In genomic region chr17:77540975-77541374, GRCh38 we compare ENCODE assay signal across 28 cellular contexts.
A peak's percentile ranks its signal among the peaks of the same experiment; 100 is the strongest.
DNase-seq lines count a peak whose midpoint lies in the region; ATAC-seq and TF ChIP-seq lines count a peak whose summit lies in the region.
"Had no signal": no experiment of that assay in that cellular context is flagged by ENCODE, and none has a peak within 500 bp of the region (broad histone marks: within the 10 kb centered on the region; RNA-seq: fewer than 3 reads in every experiment).

No MANE protein-coding gene starts in this region.

- peak overlapping the region; percentile 8; the same call in 1 of the 2 replicates for H3K4me3 ChIP-seq in HUES64 (ENCODE audit: low read length)
- no peak overlapping the region for H3K4me3 ChIP-seq in foreskin fibroblast (ENCODE audit: low read depth in 1 of 2, low read length in 2 of 2)
- H3K4me3 ChIP-seq: GM12878, pancreas, smooth muscle cell had no signal

- DNase-seq in CD14-positive monocyte (ENCODE audit: low spot score) = peak; percentile 14
- DNase-seq in mesothelial cell of epicardium (ENCODE audit: low spot score in 2 of 2, unreplicated experiment in 2 of 2) = no peak
- no peak for DNase-seq in foreskin fibroblast
- DNase-seq in NCI-H2227 (lab: John Stamatoyannopoulos, UW; ENCODE audit: unreplicated experiment) = no peak
- DNase-seq in NCI-H226 = no peak
- DNase-seq: activated CD4-positive, alpha-beta T cell treated with anti-CD3 and anti-CD28 coated beads for 4 hours; activated CD8-positive, alpha-beta memory T cell treated with anti-CD3 and anti-CD28 coated beads for 24 hours; activated gamma-delta T cell; activated T-cell treated with anti-CD3 and anti-CD28 coated beads, Interleukin-2, amount 50 U/mL, for 1 hour; COR-L47; DND-41; left ventricle myocardium superior; midbrain; naive thymus-derived CD4-positive, alpha-beta T cell; NCI-H1092 treated with DMSO at 0.1 percent for 48 hours; NCI-H187 treated with DMSO at 0.1 percent for 48 hours; NCI-H2227 treated with DMSO at 0.1 percent for 48 hours; NCI-H774; pancreas; PC-3; trophoblast cell had no signal

- peak overlapping the region; percentile 3; the same call in 1 of the 2 replicates for H3K27ac ChIP-seq in HUES64 (ENCODE audit: low read depth, low read length)
- H3K27ac ChIP-seq: pancreas had no signal

- H3K9ac ChIP-seq in HUES64 (ENCODE audit: low read depth, low read length) = peak overlapping the region; percentile 13; the same call in 1 of the 2 replicates

- H3K36me3 Mint-ChIP-seq in CD14-positive monocyte = no peaks in the 10 kb centered on the region
- no peaks in the 10 kb centered on the region for H3K36me3 Mint-ChIP-seq in brain
- H3K36me3 Mint-ChIP-seq in mesothelial cell of epicardium = no peaks in the 10 kb centered on the region
- H3K36me3 Mint-ChIP-seq: naive thymus-derived CD4-positive, alpha-beta T cell had no signal

- peak overlapping the region in 1 of 2 donors; percentile 10 for H3K4me3 Mint-ChIP-seq in CD14-positive monocyte
- H3K4me3 Mint-ChIP-seq in brain = peak overlapping the region in 2 of 5 experiments; percentile 41 to 62
- H3K4me3 Mint-ChIP-seq in mesothelial cell of epicardium = peak overlapping the region; percentile 5
- H3K4me3 Mint-ChIP-seq: B cell; naive thymus-derived CD4-positive, alpha-beta T cell; T-helper 2 cell treated with Interferon-gamma antibody and Interleukin-4, amounts not matched to agents 5 μg/mL and 100 μg/mL, for 36 hours had no signal

- WGBS in HUES64 = 9% methylated on average over 15 of the region's 15 CpGs

- H3K9me3 ChIP-seq in HUES64 (ENCODE audit: insufficient read depth, low read depth, low read length) = no peaks in the 10 kb centered on the region
- H3K9me3 ChIP-seq: pancreas had no signal

- H3K4me1 Mint-ChIP-seq in CD14-positive monocyte (peaks cover 20% of the 10 kb centered on the region), brain (peaks cover 76% of the 10 kb centered on the region), mesothelial cell of epicardium (peaks cover 28% of the 10 kb centered on the region)
- H3K4me1 Mint-ChIP-seq: B cell had no signal

- H3K27ac Mint-ChIP-seq in CD14-positive monocyte (no peak overlapping the region), brain (peak overlapping the region in 4 of 5 experiments; percentile 58 to 98 (median 76)), mesothelial cell of epicardium (peak overlapping the region; percentile 31)
- H3K27ac Mint-ChIP-seq: B cell; T-helper 2 cell treated with Interferon-gamma antibody and Interleukin-4, amounts not matched to agents 5 μg/mL and 100 μg/mL, for 36 hours had no signal

- H3K36me3 ChIP-seq in HUES64 (ENCODE audit: insufficient read depth, low read length) = no peaks in the 10 kb centered on the region
- H3K36me3 ChIP-seq: pancreas had no signal

- H3K27me3 ChIP-seq in HUES64 (ENCODE audit: insufficient read depth, low read length) = peaks cover 10% of the 10 kb centered on the region

- ATAC-seq in HG02885 (IDR thresholded peaks at IDR 0.05; ENCODE audit: poor library complexity, unreplicated experiment) = no peak
- ATAC-seq: GM12878; left ventricle myocardium superior; naive thymus-derived CD4-positive, alpha-beta T cell; pancreas; PC-3 had no signal

- no peak for TF ChIP-seq CTCF in CD14-positive monocyte (IDR thresholded peaks at IDR 0.05)
- TF ChIP-seq CTCF in brain (conservative IDR thresholded peaks at IDR 0.05) = no peak
- no peak for TF ChIP-seq CTCF in mesothelial cell of epicardium (IDR thresholded peaks at IDR 0.05; ENCODE audit: unreplicated experiment)
- TF ChIP-seq CTCF in foreskin fibroblast (IDR thresholded peaks at IDR 0.05; ENCODE audit: low read depth, low read length) = no peak

- H3K9me3 Mint-ChIP-seq in CD14-positive monocyte (peaks cover 0 to 2% (median 0%) of the 10 kb centered on the region in 7 donors), brain (peaks cover 0 to 14% (median 8%) of the 10 kb centered on the region in 5 experiments), mesothelial cell of epicardium (no peaks in the 10 kb centered on the region)
- H3K9me3 Mint-ChIP-seq: naive thymus-derived CD4-positive, alpha-beta T cell; T-helper 2 cell treated with Interferon-gamma antibody and Interleukin-4, amounts not matched to agents 5 μg/mL and 100 μg/mL, for 36 hours had no signal

- H3K4me1 ChIP-seq in HUES64 (ENCODE audit: insufficient read depth, low read length) = peaks cover 18% of the 10 kb centered on the region
- H3K4me1 ChIP-seq: pancreas had no signal

- intact Hi-C loops in CD14-positive monocyte (cut with micrococcal nuclease) = loop anchor here (5.0 to 10.0 kb wide), 3 partner anchors 94 to 471 kb away; no protein-coding TSS in a partner anchor

- peaks cover 8 to 14% (median 8%) of the 10 kb centered on the region in 3 donors for H3K27me3 Mint-ChIP-seq in CD14-positive monocyte (ENCODE audit: low read depth in 3 of 3)
- H3K27me3 Mint-ChIP-seq in brain = peaks cover 7% of the 10 kb centered on the region
- peaks cover 56% of the 10 kb centered on the region for H3K27me3 Mint-ChIP-seq in mesothelial cell of epicardium (ENCODE audit: low read depth)

Comparison
In these comparisons a context has a peak if more than half of its experiments do, and no peak if none do; other contexts are left out.
1. H3K27ac Mint-ChIP-seq: peak in brain (4 of 5) and mesothelial cell of epicardium (single experiment); none in CD14-positive monocyte (0 of 7).